In genomic region chr2:199428291-199428690, GRCh38 we compare ENCODE assay signal across 23 cellular contexts. TPM values are rescaled to one million over a fixed set of nuclear protein-coding genes. Genes with fewer than 3 reads are reported as not detected.
DNase-seq lines count a peak whose midpoint lies in the region; ATAC-seq and TF ChIP-seq lines count a peak whose summit lies in the region.
"Had no signal": no experiment of that assay in that cellular context is flagged by ENCODE, and none has a peak within 500 bp of the region (broad histone marks: within the 10 kb centered on the region; RNA-seq: fewer than 3 reads in every experiment).

No MANE protein-coding gene starts in this region.

- intact Hi-C loops in Panc1 (cut with micrococcal nuclease; ENCODE audit: unreplicated experiment) (no loop called here), PC-3 (cut with micrococcal nuclease) (no loop called here)

- H3K27ac ChIP-seq in OCI-LY1 (ENCODE audit: low read depth, low read length, poor library complexity, severe bottlenecking): peak overlapping the region; percentile 97
- peak overlapping the region; percentile 34; the same call in 1 of the 2 replicates for H3K27ac ChIP-seq in Panc1 (ENCODE audit: low read length)
- H3K27ac ChIP-seq in PC-3 (ENCODE audit: low read length): no peak overlapping the region
- H3K27ac ChIP-seq: BLaER1 had no signal

- H3K79me2 ChIP-seq in OCI-LY1 (ENCODE audit: insufficient read depth, low read length) (peaks cover 55% of the 10 kb centered on the region), PC-3 (ENCODE audit: low read length) (no peaks in the 10 kb centered on the region)

- H3K9me3 ChIP-seq in OCI-LY1 (ENCODE audit: low read length): no peaks in the 10 kb centered on the region
- no peaks in the 10 kb centered on the region for H3K9me3 ChIP-seq in Panc1 (ENCODE audit: control insufficient read depth, insufficient read depth, low read depth, low read length)
- no peaks in the 10 kb centered on the region for H3K9me3 ChIP-seq in PC-3 (ENCODE audit: low read length)
- H3K9me3 ChIP-seq: BE2C, BLaER1 had no signal

- in situ Hi-C loops in Panc1 (cut with HindIII; ENCODE audit: low pct_unique_long_range_greater_than_20kb, low sequenced_read_pairs): no loop called here

- peak overlapping the region; percentile 57 for H3K4me2 ChIP-seq in OCI-LY1 (ENCODE audit: low read length)
- no peak overlapping the region for H3K4me2 ChIP-seq in PC-3 (ENCODE audit: low read length)
- H3K4me2 ChIP-seq: BLaER1 had no signal

- POLR2A ChIA-PET in Panc1 (lab: Charles Lee) (interaction anchor here (0.8 kb wide), 1 partner anchor 17 kb away, joined by 8 read pairs; no protein-coding TSS in a partner anchor), PC-3 (lab: Charles Lee; ENCODE audit: unreplicated experiment) (no interaction called here)

- H4K20me1 ChIP-seq in OCI-LY1 (ENCODE audit: insufficient read depth, low read length) (no peaks in the 10 kb centered on the region), PC-3 (ENCODE audit: low read length) (no peaks in the 10 kb centered on the region)
- H4K20me1 ChIP-seq: BLaER1 had no signal

- DNase-seq in Panc1 (ENCODE audit: low read depth, low spot score) (no peak), left lobe of liver (ENCODE audit: low spot score) (no peak), KG1 (lab: John Stamatoyannopoulos, UW) (no peak), PC-3 (no peak)
- DNase-seq: 8988T; ACHN; BE2C; C1 segment of cervical spinal cord; CD4-positive, alpha-beta memory T cell; CD4-positive, CD25-positive, alpha-beta regulatory T cell; CD8-positive, alpha-beta memory T cell; COR-L47; DMS 273 treated with DMSO at 0.1 percent for 48 hours; DMS153; DMS53; DMS79; DND-41; EL; GDM1 had no signal

- CTCF ChIA-PET in Panc1 (lab: Charles Lee): no interaction called here
- CTCF ChIA-PET in PC-3 (lab: Charles Lee): no interaction called here

- H3K4me3 ChIP-seq in OCI-LY1 (ENCODE audit: low read depth, low read length, poor library complexity, severe bottlenecking) (peak overlapping the region; percentile 19), Panc1 (ENCODE audit: low read depth in 2 of 2, low read length in 2 of 2) (no peak overlapping the region), PC-3 (ENCODE audit: low read length) (no peak overlapping the region)
- H3K4me3 ChIP-seq: BLaER1, GM12878 had no signal

- H3K9me2 ChIP-seq in OCI-LY1 (ENCODE audit: low read depth, low read length) (no peaks in the 10 kb centered on the region), PC-3 (replicated peaks; ENCODE audit: low read length) (no peaks in the 10 kb centered on the region)

- ATAC-seq in Panc1 (no peak), left lobe of liver (peak; percentile 83), PC-3 (no peak)
- ATAC-seq: GM12878 had no signal

- no peak for TF ChIP-seq CTCF in OCI-LY1 (IDR thresholded peaks at IDR 0.05; ENCODE audit: low read length)
- no peak for TF ChIP-seq CTCF in Panc1 (IDR thresholded peaks at IDR 0.05)
- TF ChIP-seq CTCF in PC-3 (conservative IDR thresholded peaks at IDR 0.05; ENCODE audit: low read depth, low read length): no peak

- H3F3A ChIP-seq in OCI-LY1 (ENCODE audit: insufficient read depth, low read length) (peaks cover 5% of the 10 kb centered on the region; the same call in 1 of the 2 replicates), PC-3 (ENCODE audit: low read length, unreplicated experiment) (no peaks in the 10 kb centered on the region)

- H3K9ac ChIP-seq in OCI-LY1 (ENCODE audit: low read length) (peak overlapping the region; percentile 14; the same call in 1 of the 2 replicates), PC-3 (ENCODE audit: low read length) (no peak overlapping the region)
- H3K9ac ChIP-seq: BLaER1 had no signal

- H3K4me1 ChIP-seq in OCI-LY1 (ENCODE audit: insufficient read depth, low read length, severe bottlenecking) (peaks cover 75% of the 10 kb centered on the region), Panc1 (ENCODE audit: control insufficient read depth, insufficient read depth, low read length) (peaks cover 41% of the 10 kb centered on the region), PC-3 (ENCODE audit: insufficient read depth, low read length) (peaks cover 21% of the 10 kb centered on the region)
- H3K4me1 ChIP-seq: BE2C had no signal

- H2AFZ ChIP-seq in OCI-LY1 (ENCODE audit: low read length): no peak overlapping the region
- no peak overlapping the region for H2AFZ ChIP-seq in PC-3 (ENCODE audit: low read length)

- no TSS peak for BruUV-seq in Panc1 (replicated peaks; lab: Mats Ljungman, UMichigan)
- BruUV-seq in PC-3 (replicated peaks; lab: Mats Ljungman, UMichigan): no TSS peak

- H3K27me3 ChIP-seq in OCI-LY1 (ENCODE audit: insufficient read depth, low read length): no peaks in the 10 kb centered on the region
- no peaks in the 10 kb centered on the region for H3K27me3 ChIP-seq in Panc1 (ENCODE audit: control insufficient read depth, insufficient read depth, low read length)
- no peaks in the 10 kb centered on the region for H3K27me3 ChIP-seq in PC-3 (ENCODE audit: low read length)
- H3K27me3 ChIP-seq: BE2C, BLaER1 had no signal

- H3K36me3 ChIP-seq in OCI-LY1 (ENCODE audit: insufficient read depth, low read length) (peaks cover 45% of the 10 kb centered on the region), Panc1 (ENCODE audit: control insufficient read depth, insufficient read depth, low read length) (peaks cover 36% of the 10 kb centered on the region), PC-3 (ENCODE audit: low read depth, low read length) (no peaks in the 10 kb centered on the region)
- H3K36me3 ChIP-seq: BE2C, BLaER1 had no signal

RNA-seq across cellular contexts. Expression of gene SATB2, which starts 29.4 kb away (rescaled TPM):
- total RNA-seq in Panc1 (2021; ENCODE audit: unreplicated experiment): 43.2 TPM
- polyA plus RNA-seq in Panc1 (2012; ENCODE audit: insufficient read length): 17.9 TPM
- 5.8 TPM for total RNA-seq in left lobe of liver
- 3.0 and 5.1 TPM in 2 replicates for total RNA-seq in PC-3 (2014; rRNA removed)
- total RNA-seq: CD4-positive, CD25-positive, alpha-beta regulatory T cell; G401 had no signal
- polyA plus RNA-seq: CD4-positive, alpha-beta memory T cell; CD8-positive, alpha-beta memory T cell had no signal
